Comparison of ENCODE assay signal across 8 cellular contexts in the genomic region with DNA sequence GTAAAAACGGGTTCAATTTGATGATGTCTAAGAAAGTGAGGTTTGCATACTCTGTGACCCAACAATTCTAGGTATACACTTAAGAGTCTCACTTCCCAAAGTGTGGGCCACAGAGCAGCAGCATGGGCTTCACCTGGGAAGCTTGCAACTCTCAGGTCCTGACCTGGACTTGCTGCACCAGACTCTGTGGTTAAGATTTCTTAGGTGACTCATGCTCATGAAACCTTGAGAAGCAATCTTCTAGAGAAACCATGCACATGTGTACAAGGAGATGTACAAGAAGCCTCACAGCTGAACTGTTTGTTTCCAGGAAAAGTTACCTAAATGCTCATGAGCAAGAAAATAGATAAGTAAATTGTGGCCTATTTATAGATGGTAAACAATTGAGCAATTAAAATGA. TPM values are rescaled to one million over a fixed set of nuclear protein-coding genes. Genes with fewer than 3 reads are reported as not detected.
DNase-seq lines count a peak whose midpoint lies in the region; ATAC-seq, FAIRE-seq and TF ChIP-seq lines count a peak whose summit lies in the region.

No MANE protein-coding gene starts in this region.

- no peak overlapping the region for H3K27ac Mint-ChIP-seq in mesothelial cell of epicardium

- H3K4me1 Mint-ChIP-seq in mesothelial cell of epicardium, result no peaks in the 10 kb centered on the region

- no peaks in the 10 kb centered on the region for H3K27me3 Mint-ChIP-seq in mesothelial cell of epicardium (ENCODE audit: low read depth)

- DNase-seq in GM12892 (ENCODE audit: insufficient read length) (peak; percentile 18), fibroblast of gingiva (ENCODE audit: low read depth) (peak; percentile 11), mesothelial cell of epicardium (ENCODE audit: low spot score in 2 of 2, unreplicated experiment in 2 of 2) (no peak), NCI-H748 (lab: John Stamatoyannopoulos, UW; ENCODE audit: unreplicated experiment) (no peak)
- no peak for DNase-seq in effector CD4-positive, alpha-beta T cell
- DNase-seq in stimulated activated naive CD4-positive, alpha-beta T cell treated with Interleukin-2 at 50 U/mL for 16 hours (lab: John Stamatoyannopoulos, UW), result no peak

- H3K9me3 Mint-ChIP-seq in mesothelial cell of epicardium, result no peaks in the 10 kb centered on the region

- TF ChIP-seq POLR2A in GM12892 (IDR thresholded peaks at IDR 0.05; ENCODE audit: low read depth, low read length), result no peak

- TF ChIP-seq CTCF in mesothelial cell of epicardium (IDR thresholded peaks at IDR 0.05; ENCODE audit: unreplicated experiment), result no peak

- FAIRE-seq in GM12892 (lab: Jason Lieb, UNC), result peak; percentile 51

- no peak overlapping the region for H3K4me3 Mint-ChIP-seq in mesothelial cell of epicardium

- ATAC-seq in GM21390 (IDR thresholded peaks at IDR 0.05; ENCODE audit: unreplicated experiment), result peak; percentile 94
- ATAC-seq in HG03521 (IDR thresholded peaks at IDR 0.05; ENCODE audit: unreplicated experiment), result peak; percentile 86

- H3K36me3 Mint-ChIP-seq in mesothelial cell of epicardium, result peaks cover 14% of the 10 kb centered on the region

RNA-seq across cellular contexts. Expression of gene DNAJC21, which starts 30.0 kb away (rescaled TPM):
- 47.6 TPM for polyA plus RNA-seq in GM12892 (2012; ENCODE audit: missing spikeins)
- total RNA-seq in mesothelial cell of epicardium, result 43.5 to 46.4 TPM (median 45.3 TPM) in 3 replicates

RNA-seq across cellular contexts. Expression of gene BRIX1, which starts 43.8 kb away (rescaled TPM):
- 51.0 TPM for polyA plus RNA-seq in GM12892 (2012; ENCODE audit: missing spikeins)
- total RNA-seq in mesothelial cell of epicardium, result 29.5 to 33.2 TPM (median 31.7 TPM) in 3 replicates

RNA-seq across cellular contexts. Expression of gene RAD1, which starts 44.0 kb away (rescaled TPM):
- polyA plus RNA-seq in GM12892 (2012; ENCODE audit: missing spikeins), result 26.4 TPM
- total RNA-seq in mesothelial cell of epicardium, result 22.9 to 24.4 TPM (median 23.9 TPM) in 3 replicates

Comparison
In these comparisons a context has a peak if more than half of its experiments do, and no peak if none do; other contexts are left out.
1. DNase-seq: peak in GM12892 (single experiment) and fibroblast of gingiva (single experiment); none in mesothelial cell of epicardium (0 of 2), effector CD4-positive, alpha-beta T cell (single experiment), NCI-H748 (single experiment) and stimulated activated naive CD4-positive, alpha-beta T cell treated with Interleukin-2 at 50 U/mL for 16 hours (single experiment).